8 cellular contexts compared by ENCODE assay signal in genomic region chr7:44072364-44073231, GRCh38. TPM values are rescaled to one million over a fixed set of nuclear protein-coding genes. Genes with fewer than 3 reads are reported as not detected.
DNase-seq lines count a peak whose midpoint lies in the region; FAIRE-seq and TF ChIP-seq lines count a peak whose summit lies in the region.

No MANE protein-coding gene starts in this region.

- peak; percentile 49; the same call in 1 of the 2 replicates for TF ChIP-seq POLR2A in GM12892 (IDR thresholded peaks at IDR 0.05; ENCODE audit: low read depth, low read length)

- TF ChIP-seq CTCF in AG09309 (IDR thresholded peaks at IDR 0.05; ENCODE audit: control insufficient read depth, insufficient read depth, low read depth, low read length, missing control alignments) (peak; percentile 95), foreskin fibroblast (IDR thresholded peaks at IDR 0.05; ENCODE audit: low read depth, low read length) (peak; percentile 95)

- no peak for FAIRE-seq in GM12892 (lab: Jason Lieb, UNC)

- H3K4me3 ChIP-seq in AG09309 (ENCODE audit: control insufficient read depth, low read depth, low read length) (no peak overlapping the region), foreskin fibroblast (ENCODE audit: low read depth in 1 of 2, low read length in 2 of 2) (no peak overlapping the region)

- DNase-seq in AG09309 (ENCODE audit: low read depth): peak; percentile 62
- no peak for DNase-seq in GM12892 (ENCODE audit: insufficient read length)
- peak; percentile 72 for DNase-seq in NCI-H748 (lab: John Stamatoyannopoulos, UW; ENCODE audit: unreplicated experiment)
- DNase-seq in activated naive CD4-positive, alpha-beta T cell treated with Interleukin-2 at 50 U/mL for 16 hours: peak; percentile 38
- DNase-seq in foreskin fibroblast: peak; percentile 89 to 96
- peak; percentile 20 for DNase-seq in occipital lobe (lab: John Stamatoyannopoulos, UW)
- DNase-seq in middle frontal gyrus (ENCODE audit: extremely low spot score, low spot score): no peak
- DNase-seq in globus pallidus (ENCODE audit: low spot score): no peak

RNA-seq across cellular contexts. Expression of gene PGAM2, which starts 7.2 kb away (rescaled TPM):
- polyA plus RNA-seq in GM12892 (2012; ENCODE audit: missing spikeins): not detected
- total RNA-seq in occipital lobe: 5.9 TPM

RNA-seq across cellular contexts. Expression of gene POLM, which starts 9.7 kb away (rescaled TPM):
- 14.6 TPM for polyA plus RNA-seq in GM12892 (2012; ENCODE audit: missing spikeins)
- 6.7 TPM for total RNA-seq in occipital lobe

RNA-seq across cellular contexts. Expression of gene DBNL, which starts 28.1 kb away (rescaled TPM):
- polyA plus RNA-seq in GM12892 (2012; ENCODE audit: missing spikeins): 75.1 TPM
- total RNA-seq in occipital lobe: 52.3 TPM

RNA-seq across cellular contexts. Expression of gene AEBP1, which starts 31.5 kb away (rescaled TPM):
- 0.11 TPM for polyA plus RNA-seq in GM12892 (2012; ENCODE audit: missing spikeins)
- 3.4 TPM for total RNA-seq in occipital lobe

RNA-seq across cellular contexts. Expression of gene POLD2, which starts 50.8 kb away (rescaled TPM):
- 112 TPM for polyA plus RNA-seq in GM12892 (2012; ENCODE audit: missing spikeins)
- total RNA-seq in occipital lobe: 49.9 TPM

Comparison
In these comparisons a context has a peak if more than half of its experiments do, and no peak if none do; other contexts are left out.
1. DNase-seq: peak in AG09309 (single experiment), NCI-H748 (single experiment), activated naive CD4-positive, alpha-beta T cell treated with Interleukin-2 at 50 U/mL for 16 hours (single experiment), foreskin fibroblast (2 of 2) and occipital lobe (single experiment); none in GM12892 (single experiment), middle frontal gyrus (single experiment) and globus pallidus (single experiment).